ENCODE assay signal across 25 cellular contexts in the genomic region with DNA sequence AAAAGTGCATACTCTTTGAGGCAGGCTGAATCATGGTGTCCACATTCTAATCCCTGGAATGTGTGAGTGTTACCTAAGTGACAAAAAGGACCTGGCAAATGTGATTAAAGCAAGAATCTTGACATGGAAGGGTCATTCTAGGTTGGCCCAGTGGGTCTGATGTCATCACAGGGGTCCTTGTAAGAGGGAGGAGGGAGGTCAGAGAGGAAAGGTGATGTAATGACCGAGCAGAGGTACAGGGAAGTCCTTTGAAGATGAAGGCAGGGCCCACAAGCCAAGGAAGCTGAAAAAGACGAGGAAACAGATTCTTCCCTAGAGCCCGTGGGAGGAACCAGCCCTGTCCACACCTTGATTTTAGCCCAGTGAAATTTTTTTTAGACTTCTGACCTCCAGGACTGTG.
"Had no signal": no experiment of that assay in that cellular context is flagged by ENCODE, and none has a peak within 500 bp of the region (broad histone marks: within the 10 kb centered on the region; RNA-seq: fewer than 3 reads in every experiment).

No MANE protein-coding gene starts in this region.

- H3K36me3 ChIP-seq: lower lobe of right lung, ovary, right atrium auricular region, right lobe of liver, stomach, thyroid gland, transverse colon, upper lobe of right lung had no signal

- H3K4me3 ChIP-seq: hepatocyte, lower lobe of right lung, ovary, right atrium auricular region, right lobe of liver, smooth muscle cell, stomach, testis, thyroid gland, transverse colon, upper lobe of right lung had no signal

- H3K79me2 ChIP-seq: hepatocyte had no signal

- H3K4me2 ChIP-seq: hepatocyte, smooth muscle cell had no signal

- H3K27ac Mint-ChIP-seq: mesothelial cell of epicardium; natural killer cell; progenitor cell of endocrine pancreas; stimulated activated memory B cell treated with anti-CD40 and anti-IgM and Interleukin-4, amounts not matched to agents 10 μg/mL and 1 μg/mL and 100 μg/mL, for 72 hours had no signal

- H3K4me3 Mint-ChIP-seq: mesothelial cell of epicardium; naive B cell; natural killer cell; stimulated activated memory B cell treated with anti-CD40 and anti-IgM and Interleukin-4, amounts not matched to agents 10 μg/mL and 1 μg/mL and 100 μg/mL, for 72 hours had no signal

- ATAC-seq: left lobe of liver; lower lobe of right lung; natural killer cell; right lobe of liver; stimulated activated memory B cell treated with anti-CD40 and anti-IgM and Interleukin-4, amounts not matched to agents 10 μg/mL and 1 μg/mL and 100 μg/mL, for 72 hours; upper lobe of right lung had no signal

- H3K27me3 ChIP-seq: hepatocyte, ovary, right atrium auricular region, right lobe of liver, stomach, testis, thyroid gland, transverse colon, upper lobe of right lung had no signal

- H2AFZ ChIP-seq: hepatocyte had no signal

- DNase-seq: islet precursor cell; lower lobe of right lung; mammary epithelial cell; mesenchymal stem cell; naive B cell; natural killer cell; ovary; right lobe of liver; stimulated activated CD4-positive, alpha-beta T cell treated with anti-CD3 and anti-CD28 coated beads, Interleukin-1b, Interleukin-23, amount 100 ng/mL, for 48 hours; stimulated activated CD4-positive, alpha-beta T cell treated with anti-CD3 and anti-CD28 coated beads, Interleukin-2, amount 100 ng/mL, for 48 hours; stimulated activated CD4-positive, alpha-beta T cell treated with anti-CD3 and anti-CD28 coated beads, Interleukin-4, amount 100 ng/mL, for 4 hours; stimulated activated CD8-positive, alpha-beta memory T cell treated with anti-CD3 and anti-CD28 coated beads, Interleukin-4, amount 100 ng/mL, for 48 hours; stimulated activated naive CD4-positive, alpha-beta T cell treated with Interleukin-2 at 50 U/mL for 16 hours; stomach; testis; thyroid gland; transverse colon; upper lobe of right lung had no signal

- H3K9me3 ChIP-seq: ovary, right lobe of liver, testis, thyroid gland, transverse colon, upper lobe of right lung had no signal

- H3K36me3 Mint-ChIP-seq: mesothelial cell of epicardium; natural killer cell; stimulated activated memory B cell treated with anti-CD40 and anti-IgM and Interleukin-4, amounts not matched to agents 10 μg/mL and 1 μg/mL and 100 μg/mL, for 72 hours had no signal

- H3K4me1 Mint-ChIP-seq: naive B cell; natural killer cell; stimulated activated memory B cell treated with anti-CD40 and anti-IgM and Interleukin-4, amounts not matched to agents 10 μg/mL and 1 μg/mL and 100 μg/mL, for 72 hours had no signal

- H3K4me1 ChIP-seq: lower lobe of right lung, stomach, testis, upper lobe of right lung had no signal

- H3K27ac ChIP-seq: hepatocyte, lower lobe of right lung, ovary, right atrium auricular region, right lobe of liver, stomach, testis, thyroid gland, transverse colon, upper lobe of right lung had no signal
